ENCODE assay signal across 20 cellular contexts in genomic region chr9:3756071-3756470, GRCh38.
"Had no signal": no experiment of that assay in that cellular context is flagged by ENCODE, and none has a peak within 500 bp of the region (broad histone marks: within the 10 kb centered on the region; RNA-seq: fewer than 3 reads in every experiment).

No MANE protein-coding gene starts in this region.

- DNase-seq: activated CD4-positive, alpha-beta T cell treated with anti-CD3 and anti-CD28 coated beads, Interleukin-2, amount 50 U/mL, for 1 hour; activated CD8-positive, alpha-beta T cell treated with anti-CD3 and anti-CD28 coated beads, Interleukin-2, amount 10 ng/mL, durations not matched to agents 7 days and 5 days; activated gamma-delta T cell; anterior cingulate cortex; body of pancreas; effector memory CD4-positive, alpha-beta T cell; foreskin keratinocyte; immature natural killer cell; kidney glomerular epithelial cell; left ventricle myocardium inferior; midbrain; natural killer cell; ovary; spleen; stimulated activated CD4-positive, alpha-beta T cell treated with anti-CD3 and anti-CD28 coated beads, Interleukin-4, amount 100 ng/mL, for 24 hours; stimulated activated naive CD8-positive, alpha-beta T cell treated with anti-CD3 and anti-CD28 coated beads, Interleukin-15, Interleukin-2, amounts not matched to agents 100 U/mL and 50 U/mL, for 24 hours; thyroid gland; upper lobe of right lung had no signal

- H3K4me1 ChIP-seq: left ventricle myocardium inferior, prostate gland had no signal

- H3K27ac ChIP-seq: body of pancreas, cardiac muscle cell, foreskin keratinocyte, left ventricle myocardium inferior, ovary, prostate gland, spleen, thyroid gland, upper lobe of right lung had no signal

- H3K9me3 ChIP-seq: body of pancreas, ovary, prostate gland, thyroid gland, upper lobe of right lung had no signal

- H3K4me3 ChIP-seq: body of pancreas, cardiac muscle cell, left ventricle myocardium inferior, ovary, prostate gland, spleen, thyroid gland, upper lobe of right lung had no signal

- H3K27me3 ChIP-seq: body of pancreas, cardiac muscle cell, foreskin keratinocyte, ovary, spleen, thyroid gland, upper lobe of right lung had no signal

- H3K36me3 ChIP-seq: cardiac muscle cell, left ventricle myocardium inferior, ovary, prostate gland, spleen, thyroid gland, upper lobe of right lung had no signal
